Comparison of ENCODE assay signal across 29 cellular contexts in the genomic region with DNA sequence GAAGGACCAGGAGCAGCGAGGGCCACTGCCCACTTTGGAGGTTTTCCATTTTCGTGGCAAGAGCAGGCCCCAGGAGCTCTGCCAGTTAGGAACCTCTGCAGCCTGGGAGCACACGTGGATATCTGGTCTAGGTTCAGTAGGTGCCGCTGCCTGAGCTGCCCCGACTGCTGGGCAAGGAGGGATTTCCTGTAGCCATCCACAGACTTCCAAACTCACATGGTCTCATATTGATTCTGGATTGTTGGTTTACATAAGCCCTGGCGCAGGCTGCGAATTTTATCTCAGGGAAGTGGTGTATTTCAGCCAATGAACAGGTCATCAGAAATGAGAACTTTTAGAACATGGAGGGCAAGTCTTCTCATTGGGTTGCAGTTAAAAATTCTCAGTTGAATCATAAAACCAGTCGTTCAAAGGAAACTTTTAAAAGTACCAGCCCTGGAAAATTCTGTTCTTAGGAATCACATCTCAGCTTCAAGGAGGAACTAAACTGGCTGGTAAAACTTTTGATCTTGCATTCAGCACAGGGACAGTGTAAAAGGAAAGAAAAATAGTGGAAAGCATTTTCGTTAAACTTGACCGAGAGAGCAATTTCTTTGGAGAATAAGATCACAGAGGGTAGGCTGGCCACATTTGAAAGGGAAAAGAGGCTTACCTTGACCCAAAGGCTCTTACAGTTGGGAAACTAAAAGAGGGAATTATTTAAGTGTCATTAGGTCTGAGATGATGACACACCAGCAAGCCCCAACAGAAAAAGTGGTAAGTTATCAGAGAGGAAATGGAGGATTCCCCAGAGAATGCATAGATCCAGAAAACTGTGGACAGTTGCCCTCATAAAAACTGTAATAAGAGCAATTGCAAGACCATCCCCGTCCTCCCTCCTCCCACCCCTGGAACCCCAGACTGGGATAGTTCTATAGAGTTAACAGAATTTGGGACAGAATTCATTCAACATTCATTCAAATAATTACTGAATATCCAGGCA. TPM values are rescaled to one million over a fixed set of nuclear protein-coding genes. Genes with fewer than 3 reads are reported as not detected.
DNase-seq lines count a peak whose midpoint lies in the region; ATAC-seq and TF ChIP-seq lines count a peak whose summit lies in the region.
"Had no signal": no experiment of that assay in that cellular context is flagged by ENCODE, and none has a peak within 500 bp of the region (broad histone marks: within the 10 kb centered on the region; RNA-seq: fewer than 3 reads in every experiment).

No MANE protein-coding gene starts in this region.

- H3K27ac Mint-ChIP-seq in activated CD8-positive, alpha-beta memory T cell treated with anti-CD3 and anti-CD28 coated beads, Interleukin-2, amount 10 ng/mL, durations not matched to agents 7 days and 5 days = no peak overlapping the region
- 0 out of 2 replicates have a peak overlapping the region, but pooled peaks have one; percentile 0 for H3K27ac Mint-ChIP-seq in WTC11
- H3K27ac Mint-ChIP-seq in stimulated activated memory B cell treated with anti-CD40 and anti-IgM and Interleukin-4, amounts not matched to agents 10 μg/mL and 1 μg/mL and 100 μg/mL, for 72 hours = peak overlapping the region; percentile 2
- H3K27ac Mint-ChIP-seq: H9; memory B cell; natural killer cell treated with Interleukin-12 subunit alpha and Interleukin-12 subunit beta and Interleukin-15 and Interleukin-18, amount 100 ng/mL, for 72 hours; progenitor cell of endocrine pancreas had no signal

- H3K4me3 Mint-ChIP-seq in activated CD8-positive, alpha-beta memory T cell treated with anti-CD3 and anti-CD28 coated beads, Interleukin-2, amount 10 ng/mL, durations not matched to agents 7 days and 5 days = no peak overlapping the region
- no peak overlapping the region for H3K4me3 Mint-ChIP-seq in WTC11
- H3K4me3 Mint-ChIP-seq in stimulated activated memory B cell treated with anti-CD40 and anti-IgM and Interleukin-4, amounts not matched to agents 10 μg/mL and 1 μg/mL and 100 μg/mL, for 72 hours = no peak overlapping the region
- H3K4me3 Mint-ChIP-seq: H9; memory B cell; natural killer cell treated with Interleukin-12 subunit alpha and Interleukin-12 subunit beta and Interleukin-15 and Interleukin-18, amount 100 ng/mL, for 72 hours had no signal

- intact Hi-C loops in right cardiac atrium (cut with DNase I) = no loop called here

- H3K4me1 ChIP-seq in right cardiac atrium (ENCODE audit: control insufficient read depth, insufficient read depth, low read length) = no peaks in the 10 kb centered on the region
- H3K4me1 ChIP-seq: SJCRH30 had no signal

- no peaks in the 10 kb centered on the region for H3K9me3 ChIP-seq in right cardiac atrium (ENCODE audit: control insufficient read depth, low read length)
- H3K9me3 ChIP-seq: SJCRH30, thoracic aorta had no signal

- peak overlapping the region; percentile 17 for H3K27ac ChIP-seq in right cardiac atrium (ENCODE audit: low read length)
- H3K27ac ChIP-seq: C4-2B, cardiac muscle cell, dorsolateral prefrontal cortex, SJCRH30, thoracic aorta had no signal

- H3K27me3 Mint-ChIP-seq in activated CD8-positive, alpha-beta memory T cell treated with anti-CD3 and anti-CD28 coated beads, Interleukin-2, amount 10 ng/mL, durations not matched to agents 7 days and 5 days = peaks cover 20% of the 10 kb centered on the region
- H3K27me3 Mint-ChIP-seq in WTC11 (ENCODE audit: low read depth) = peaks cover 10% of the 10 kb centered on the region
- peaks cover 11% of the 10 kb centered on the region for H3K27me3 Mint-ChIP-seq in stimulated activated memory B cell treated with anti-CD40 and anti-IgM and Interleukin-4, amounts not matched to agents 10 μg/mL and 1 μg/mL and 100 μg/mL, for 72 hours
- H3K27me3 Mint-ChIP-seq: memory B cell had no signal

- peak; percentile 21 for DNase-seq in activated CD8-positive, alpha-beta memory T cell treated with anti-CD3 and anti-CD28 coated beads, Interleukin-2, amount 10 ng/mL, durations not matched to agents 7 days and 5 days
- no peak for DNase-seq in activated CD8-positive, alpha-beta memory T cell treated with anti-CD3 and anti-CD28 coated beads, Interleukin-2, amount 50 U/mL, for 4 hours
- DNase-seq in WTC11 (ENCODE audit: low spot score) = no peak
- no peak for DNase-seq in right cardiac atrium
- no peak for DNase-seq in LoVo (ENCODE audit: low spot score)
- DNase-seq: activated CD4-positive, alpha-beta T cell treated with anti-CD3 and anti-CD28 coated beads for 1 hour; DMS79; dorsolateral prefrontal cortex; glutamatergic neuron; H9; NCI-H1092; NCI-H2107; NCI-H69; SJCRH30; stimulated activated CD4-positive, alpha-beta T cell treated with anti-CD3 and anti-CD28 coated beads, Interleukin-12 subunit alpha, Interleukin-12 subunit beta, amount 100 ng/mL, for 4 hours; T-helper 9 cell had no signal

- ATAC-seq in activated CD8-positive, alpha-beta memory T cell treated with anti-CD3 and anti-CD28 coated beads, Interleukin-2, amount 10 ng/mL, durations not matched to agents 7 days and 5 days = no peak
- no peak for ATAC-seq in WTC11
- peak; percentile 25 to 28 for ATAC-seq in right cardiac atrium
- ATAC-seq in stimulated activated memory B cell treated with anti-CD40 and anti-IgM and Interleukin-4, amounts not matched to agents 10 μg/mL and 1 μg/mL and 100 μg/mL, for 72 hours = no peak
- ATAC-seq in GM18520 (IDR thresholded peaks at IDR 0.05; ENCODE audit: unreplicated experiment) = no peak
- no peak for ATAC-seq in HG03175 (IDR thresholded peaks at IDR 0.05; ENCODE audit: unreplicated experiment)
- ATAC-seq: esophagus mucosa; natural killer cell treated with Interleukin-12 subunit alpha and Interleukin-12 subunit beta and Interleukin-15 and Interleukin-18, amount 100 ng/mL, for 72 hours; PC-3 had no signal

- H3K36me3 Mint-ChIP-seq in activated CD8-positive, alpha-beta memory T cell treated with anti-CD3 and anti-CD28 coated beads, Interleukin-2, amount 10 ng/mL, durations not matched to agents 7 days and 5 days = no peaks in the 10 kb centered on the region
- H3K36me3 Mint-ChIP-seq in WTC11 = peaks cover 16% of the 10 kb centered on the region
- H3K36me3 Mint-ChIP-seq in stimulated activated memory B cell treated with anti-CD40 and anti-IgM and Interleukin-4, amounts not matched to agents 10 μg/mL and 1 μg/mL and 100 μg/mL, for 72 hours = no peaks in the 10 kb centered on the region
- H3K36me3 Mint-ChIP-seq: memory B cell; natural killer cell treated with Interleukin-12 subunit alpha and Interleukin-12 subunit beta and Interleukin-15 and Interleukin-18, amount 100 ng/mL, for 72 hours had no signal

- WGBS in right cardiac atrium = 68% methylated on average over 11 of the region's 11 CpGs

- H3K4me3 ChIP-seq in right cardiac atrium (ENCODE audit: low read length) = no peak overlapping the region
- H3K4me3 ChIP-seq: cardiac muscle cell, dorsolateral prefrontal cortex, SJCRH30, thoracic aorta had no signal

- no peaks in the 10 kb centered on the region for H3K27me3 ChIP-seq in right cardiac atrium (ENCODE audit: control insufficient read depth, insufficient read depth)
- H3K27me3 ChIP-seq: dorsolateral prefrontal cortex, SJCRH30 had no signal

- CTCF ChIA-PET in activated CD8-positive, alpha-beta memory T cell treated with anti-CD3 and anti-CD28 coated beads, Interleukin-2, amount 10 ng/mL, durations not matched to agents 7 days and 5 days (lab: Charles Lee) = interaction anchor here (1.5 to 12.1 kb wide), 3 partner anchors 67 to 139 kb away, joined by 5 to 294 read pairs (median 10); no protein-coding TSS in a partner anchor
- CTCF ChIA-PET in WTC11 (lab: Charles Lee) = interaction anchor here (0.9 to 4.0 kb wide), 2 partner anchors 68 to 227 kb away, joined by 3 to 99 read pairs; a partner anchor contains a TSS

- H3K4me1 Mint-ChIP-seq in activated CD8-positive, alpha-beta memory T cell treated with anti-CD3 and anti-CD28 coated beads, Interleukin-2, amount 10 ng/mL, durations not matched to agents 7 days and 5 days = peaks cover 25% of the 10 kb centered on the region
- H3K4me1 Mint-ChIP-seq in WTC11 = peaks cover 34% of the 10 kb centered on the region
- H3K4me1 Mint-ChIP-seq in stimulated activated memory B cell treated with anti-CD40 and anti-IgM and Interleukin-4, amounts not matched to agents 10 μg/mL and 1 μg/mL and 100 μg/mL, for 72 hours = peaks cover 45% of the 10 kb centered on the region

- POLR2A ChIA-PET in WTC11 (lab: Charles Lee) = no interaction called here

- no peak for TF ChIP-seq CTCF in WTC11 (IDR thresholded peaks at IDR 0.05)

- H3K9me3 Mint-ChIP-seq in activated CD8-positive, alpha-beta memory T cell treated with anti-CD3 and anti-CD28 coated beads, Interleukin-2, amount 10 ng/mL, durations not matched to agents 7 days and 5 days (ENCODE audit: low read depth) = no peaks in the 10 kb centered on the region
- peaks cover 15% of the 10 kb centered on the region for H3K9me3 Mint-ChIP-seq in WTC11
- no peaks in the 10 kb centered on the region for H3K9me3 Mint-ChIP-seq in stimulated activated memory B cell treated with anti-CD40 and anti-IgM and Interleukin-4, amounts not matched to agents 10 μg/mL and 1 μg/mL and 100 μg/mL, for 72 hours
- H3K9me3 Mint-ChIP-seq: memory B cell; natural killer cell treated with Interleukin-12 subunit alpha and Interleukin-12 subunit beta and Interleukin-15 and Interleukin-18, amount 100 ng/mL, for 72 hours had no signal

TF ChIP-seq in WTC11, 78 proteins besides CTCF, POLR2A, EP300 and RAD21 (continues in another document):
- TF ChIP-seq MYBL2 (CRISPR knock-in tag; IDR thresholded peaks at IDR 0.05) (no peak), ZNF317 (CRISPR knock-in tag; IDR thresholded peaks at IDR 0.05; ENCODE audit: borderline replicate concordance, low read depth) (no peak), SMAD4 (CRISPR knock-in tag; IDR thresholded peaks at IDR 0.05) (no peak), FOXJ3 (CRISPR knock-in tag; IDR thresholded peaks at IDR 0.05; ENCODE audit: borderline replicate concordance) (no peak)
- TF ChIP-seq, protein P1, sequence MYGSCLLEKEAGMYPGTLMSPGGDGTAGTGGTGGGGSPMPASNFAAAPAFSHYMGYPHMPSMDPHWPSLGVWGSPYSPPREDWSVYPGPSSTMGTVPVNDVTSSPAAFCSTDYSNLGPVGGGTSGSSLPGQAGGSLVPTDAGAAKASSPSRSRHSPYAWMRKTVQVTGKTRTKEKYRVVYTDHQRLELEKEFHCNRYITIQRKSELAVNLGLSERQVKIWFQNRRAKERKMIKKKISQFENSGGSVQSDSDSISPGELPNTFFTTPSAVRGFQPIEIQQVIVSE (CRISPR knock-in tag; IDR thresholded peaks at IDR 0.05; ENCODE audit: borderline replicate concordance) = no peak

RNA-seq across cellular contexts. Expression of a gene that starts 6.4 kb away (rescaled TPM):
- not detected for total RNA-seq in activated CD8-positive, alpha-beta memory T cell treated with anti-CD3 and anti-CD28 coated beads, Interleukin-2, amount 10 ng/mL, durations not matched to agents 7 days and 5 days
- not detected in 3 replicates for total RNA-seq in WTC11 (2021)
- total RNA-seq in right cardiac atrium = not detected
- not detected for polyA plus RNA-seq in right cardiac atrium
- total RNA-seq: A172; cardiac muscle cell; dorsolateral prefrontal cortex; esophagus mucosa; H9; natural killer cell treated with Interleukin-12 subunit alpha and Interleukin-12 subunit beta and Interleukin-15 and Interleukin-18, amount 100 ng/mL, for 72 hours; PC-3; progenitor cell of endocrine pancreas; SJCRH30; thoracic aorta had no signal
- polyA plus RNA-seq: adipose tissue, cardiac muscle cell had no signal

RNA-seq across cellular contexts. Expression of a gene that starts 26.7 kb away (rescaled TPM):
- total RNA-seq in activated CD8-positive, alpha-beta memory T cell treated with anti-CD3 and anti-CD28 coated beads, Interleukin-2, amount 10 ng/mL, durations not matched to agents 7 days and 5 days = not detected
- total RNA-seq in WTC11 (2021) (0.14 to 0.30 TPM (median 0.22 TPM) in 3 replicates), right cardiac atrium (1 to 10 TPM in 3 of 4 donors, under 1 TPM in 1; 0.71 to 5.5 (median 2.2) TPM)
- 1.00 TPM for polyA plus RNA-seq in right cardiac atrium
- total RNA-seq: A172, cardiac muscle cell, H9, PC-3, SJCRH30 had no signal
- polyA plus RNA-seq: cardiac muscle cell had no signal

Comparison
In these comparisons a context has a peak if more than half of its experiments do, and no peak if none do; other contexts are left out.
1. ATAC-seq: peak in right cardiac atrium (2 of 2); none in activated CD8-positive, alpha-beta memory T cell treated with anti-CD3 and anti-CD28 coated beads, Interleukin-2, amount 10 ng/mL, durations not matched to agents 7 days and 5 days (single experiment), WTC11 (single experiment), stimulated activated memory B cell treated with anti-CD40 and anti-IgM and Interleukin-4, amounts not matched to agents 10 μg/mL and 1 μg/mL and 100 μg/mL, for 72 hours (single experiment), GM18520 (single experiment) and HG03175 (single experiment).